10 cellular contexts compared by ENCODE assay signal in genomic region chr16:3029499-3030127, GRCh38.
A peak's percentile ranks its signal among the peaks of the same experiment; 100 is the strongest.
DNase-seq lines count a peak whose midpoint lies in the region; ATAC-seq and TF ChIP-seq lines count a peak whose summit lies in the region.
"Had no signal": no experiment of that assay in that cellular context is flagged by ENCODE, and none has a peak within 500 bp of the region (broad histone marks: within the 10 kb centered on the region; RNA-seq: fewer than 3 reads in every experiment).

No MANE protein-coding gene starts in this region.

- H3K27ac Mint-ChIP-seq in stimulated activated effector memory CD8-positive, alpha-beta T cell treated with anti-CD3 and anti-CD28 coated beads, Interleukin-12 subunit alpha, Interleukin-12 subunit beta, amount 100 ng/mL, for 72 hours = peak overlapping the region; percentile 74
- H3K27ac Mint-ChIP-seq: stimulated activated memory B cell treated with anti-CD40 and anti-IgM and Interleukin-4, amounts not matched to agents 10 μg/mL and 1 μg/mL and 100 μg/mL, for 72 hours had no signal

- peaks cover 45% of the 10 kb centered on the region for H3K36me3 Mint-ChIP-seq in stimulated activated effector memory CD8-positive, alpha-beta T cell treated with anti-CD3 and anti-CD28 coated beads, Interleukin-12 subunit alpha, Interleukin-12 subunit beta, amount 100 ng/mL, for 72 hours

- no peaks in the 10 kb centered on the region for H3K9me3 Mint-ChIP-seq in stimulated activated effector memory CD8-positive, alpha-beta T cell treated with anti-CD3 and anti-CD28 coated beads, Interleukin-12 subunit alpha, Interleukin-12 subunit beta, amount 100 ng/mL, for 72 hours
- H3K9me3 Mint-ChIP-seq: stimulated activated memory B cell treated with anti-CD40 and anti-IgM and Interleukin-4, amounts not matched to agents 10 μg/mL and 1 μg/mL and 100 μg/mL, for 72 hours had no signal

- ATAC-seq in stimulated activated effector memory CD8-positive, alpha-beta T cell treated with anti-CD3 and anti-CD28 coated beads, Interleukin-12 subunit alpha, Interleukin-12 subunit beta, amount 100 ng/mL, for 72 hours = peak; percentile 78
- ATAC-seq: stimulated activated memory B cell treated with anti-CD40 and anti-IgM and Interleukin-4, amounts not matched to agents 10 μg/mL and 1 μg/mL and 100 μg/mL, for 72 hours had no signal

- DNase-seq in NOMO-1 treated with DMSO at 0.1 percent for 48 hours (lab: John Stamatoyannopoulos, UW; ENCODE audit: unreplicated experiment) = peak; percentile 16
- DNase-seq in NOMO-1 treated with dmso at 0.1 percent for 144 hours (lab: John Stamatoyannopoulos, UW; ENCODE audit: unreplicated experiment) = no peak
- DNase-seq in activated CD4-positive, alpha-beta T cell treated with anti-CD3 and anti-CD28 coated beads, Interleukin-2, amount 50 U/mL, for 4 hours = peak; percentile 31 to 43
- peak; percentile 22 to 31 for DNase-seq in erythroblast (lab: John Stamatoyannopoulos, UW)
- DNase-seq in stimulated activated effector memory CD8-positive, alpha-beta T cell treated with anti-CD3 and anti-CD28 coated beads, Interleukin-12 subunit alpha, Interleukin-12 subunit beta, amount 100 ng/mL, for 72 hours (ENCODE audit: low spot score in 2 of 2) = peak in 1 of 2 donors; percentile 54
- DNase-seq in iPS-NIHi11 (ENCODE audit: low spot score) = no peak
- DNase-seq in NK-92 treated with Interleukin-12 subunit alpha and Interleukin-12 subunit beta, amount 100 ng/mL, for 24 hours (lab: John Stamatoyannopoulos, UW) = no peak
- DNase-seq in NCI-H524 (lab: John Stamatoyannopoulos, UW) = no peak
- DNase-seq: nucleus accumbens had no signal

- TF ChIP-seq POLR2A in erythroblast (IDR thresholded peaks at IDR 0.05; ENCODE audit: low read length) = no peak

- H3K4me1 Mint-ChIP-seq in stimulated activated effector memory CD8-positive, alpha-beta T cell treated with anti-CD3 and anti-CD28 coated beads, Interleukin-12 subunit alpha, Interleukin-12 subunit beta, amount 100 ng/mL, for 72 hours = peaks cover 54% of the 10 kb centered on the region

- H3K4me3 Mint-ChIP-seq in stimulated activated effector memory CD8-positive, alpha-beta T cell treated with anti-CD3 and anti-CD28 coated beads, Interleukin-12 subunit alpha, Interleukin-12 subunit beta, amount 100 ng/mL, for 72 hours = peak overlapping the region; percentile 81

Comparison
In these comparisons a context has a peak if more than half of its experiments do, and no peak if none do; other contexts are left out.
1. DNase-seq: peak in NOMO-1 treated with DMSO at 0.1 percent for 48 hours (single experiment), activated CD4-positive, alpha-beta T cell treated with anti-CD3 and anti-CD28 coated beads, Interleukin-2, amount 50 U/mL, for 4 hours (2 of 2) and erythroblast (2 of 2); none in NOMO-1 treated with dmso at 0.1 percent for 144 hours (single experiment), iPS-NIHi11 (single experiment), NK-92 treated with Interleukin-12 subunit alpha and Interleukin-12 subunit beta, amount 100 ng/mL, for 24 hours (single experiment) and NCI-H524 (0 of 2).